ENCODE assay signal across 8 cellular contexts in genomic region chr4:185203380-185204237, GRCh38. TPM values are rescaled to one million over a fixed set of nuclear protein-coding genes. Genes with fewer than 3 reads are reported as not detected.
DNase-seq lines count a peak whose midpoint lies in the region; ATAC-seq, FAIRE-seq and TF ChIP-seq lines count a peak whose summit lies in the region.

TSS of gene CFAP97 (minus strand) at chr4:185204000. CDS start at chr4:185191196, 12,804 bp downstream.

- no peaks in the 10 kb centered on the region for H3K9me3 ChIP-seq in astrocyte (ENCODE audit: insufficient read depth, low read depth, low read length)
- no peaks in the 10 kb centered on the region for H3K9me3 ChIP-seq in vagina

- in situ Hi-C loops in GM13976 (cut with MboI; ENCODE audit: low sequenced_read_pairs, unreplicated experiment), result loop anchor here (10.0 kb wide), 1 partner anchor 101 kb away; no protein-coding TSS in a partner anchor

- H3K9me3 Mint-ChIP-seq in astrocyte (ENCODE audit: unreplicated experiment), result no peaks in the 10 kb centered on the region

- peak in 1 of 2 donors; percentile 77 for TF ChIP-seq POLR2A in vagina (IDR thresholded peaks at IDR 0.05)

- H3K27me3 ChIP-seq in astrocyte (ENCODE audit: insufficient read depth, low read length) (no peaks in the 10 kb centered on the region), vagina (no peaks in the 10 kb centered on the region)

- peak within 1 kb of the TSS; percentile 92 for H3K4me3 Mint-ChIP-seq in astrocyte (ENCODE audit: unreplicated experiment)

- H3K79me2 ChIP-seq in astrocyte (ENCODE audit: insufficient read depth, low read length), result peaks cover 17% of the 10 kb centered on the region

- H3K4me1 Mint-ChIP-seq in astrocyte (ENCODE audit: low read depth, unreplicated experiment), result peaks cover 9% of the 10 kb centered on the region

- H3K9ac ChIP-seq in astrocyte (ENCODE audit: low read length), result peak within 1 kb of the TSS; percentile 79

- peak within 1 kb of the TSS; percentile 26 for H2AFZ ChIP-seq in astrocyte (ENCODE audit: low read depth, low read length)

- peak; percentile 86 for ATAC-seq in HG02588 (IDR thresholded peaks at IDR 0.05; ENCODE audit: unreplicated experiment)

- H3K27ac Mint-ChIP-seq in astrocyte (ENCODE audit: unreplicated experiment), result peak within 1 kb of the TSS; percentile 87

- peaks cover 2% of the 10 kb centered on the region for H3K36me3 ChIP-seq in astrocyte (ENCODE audit: insufficient read depth, low read length)
- no peaks in the 10 kb centered on the region for H3K36me3 ChIP-seq in vagina

- DNase-seq in GM13976 (ENCODE audit: low spot score), result peak; percentile 86
- peak; percentile 62 for DNase-seq in NCI-H1105 treated with DMSO at 0.1 percent for 48 hours (lab: John Stamatoyannopoulos, UW)
- peak; percentile 76 for DNase-seq in T-helper 9 cell
- peak; percentile 84 for DNase-seq in astrocyte (ENCODE audit: low read depth)
- DNase-seq in hepatic stellate cell (ENCODE audit: low spot score), result peak; percentile 91
- peak; percentile 52 for DNase-seq in renal cortical epithelial cell (ENCODE audit: low read depth)
- no peak for DNase-seq in vagina (ENCODE audit: extremely low spot score in 2 of 2)

- TF ChIP-seq CTCF in GM13976 (IDR thresholded peaks at IDR 0.05; ENCODE audit: borderline replicate concordance, control extremely low read depth, extremely low read depth, insufficient read depth, missing control alignments) (no peak), astrocyte (IDR thresholded peaks at IDR 0.05; ENCODE audit: insufficient read depth, low read depth, low read length) (no peak), vagina (IDR thresholded peaks at IDR 0.05) (no peak)

- H3K27ac ChIP-seq in astrocyte (ENCODE audit: low read depth, low read length) (peak within 1 kb of the TSS; percentile 75), vagina (peak within 1 kb of the TSS; percentile 98)

- H3K36me3 Mint-ChIP-seq in astrocyte (ENCODE audit: low read depth, unreplicated experiment), result no peaks in the 10 kb centered on the region

- peak within 1 kb of the TSS; percentile 65 for H3K4me3 ChIP-seq in astrocyte (ENCODE audit: insufficient read depth, low read depth, low read length)
- H3K4me3 ChIP-seq in vagina, result peak within 1 kb of the TSS; percentile 82 to 94

- H3K4me1 ChIP-seq in astrocyte (ENCODE audit: insufficient read depth, low read length) (peaks cover 25% of the 10 kb centered on the region), vagina (peaks cover 29% of the 10 kb centered on the region)

- no peaks in the 10 kb centered on the region for H3K27me3 Mint-ChIP-seq in astrocyte (ENCODE audit: low read depth, unreplicated experiment)

- H3K4me2 ChIP-seq in astrocyte (ENCODE audit: low read length), result peak within 1 kb of the TSS; percentile 82

- intact Hi-C loops in vagina (cut with DNase I), result loop anchor here (10.0 kb wide), 1 partner anchor 191 kb away; the partner anchor contains the start of genes ANKRD37 and LRP2BP

- H4K20me1 ChIP-seq in astrocyte (ENCODE audit: insufficient read depth, low read length), result peaks cover 8% of the 10 kb centered on the region

- no peak for FAIRE-seq in astrocyte (lab: Jason Lieb, UNC)

RNA-seq across cellular contexts. Expression of gene CFAP97, which starts in this region (rescaled TPM):
- total RNA-seq in astrocyte (22.1 and 22.7 TPM in 2 replicates), renal cortical epithelial cell (37.7 and 38.9 TPM in 2 replicates), vagina (28.5 TPM)

Comparison
In these comparisons a context has a peak if more than half of its experiments do, and no peak if none do; other contexts are left out.
1. DNase-seq: peak in GM13976 (single experiment), NCI-H1105 treated with DMSO at 0.1 percent for 48 hours (single experiment), T-helper 9 cell (single experiment), astrocyte (single experiment), hepatic stellate cell (single experiment) and renal cortical epithelial cell (single experiment); none in vagina (0 of 2).